In genomic region chr10:69484736-69485135, GRCh38 we compare ENCODE assay signal across 21 cellular contexts. TPM values are rescaled to one million over a fixed set of nuclear protein-coding genes. Genes with fewer than 3 reads are reported as not detected.
DNase-seq lines count a peak whose midpoint lies in the region; FAIRE-seq and TF ChIP-seq lines count a peak whose summit lies in the region.
"Had no signal": no experiment of that assay in that cellular context is flagged by ENCODE, and none has a peak within 500 bp of the region (broad histone marks: within the 10 kb centered on the region; RNA-seq: fewer than 3 reads in every experiment).

No MANE protein-coding gene starts in this region.

- WGBS in esophagus squamous epithelium, 2 donors, result 81 to 90% methylated on average over 5 of the region's 7 CpGs
- 85 to 93% methylated on average over 7 of the region's 7 CpGs for WGBS in sigmoid colon, 2 donors
- whole genome bisulfite sequencing in small intestine, 3 donors, result 87 to 91% (median 88%) methylated on average over 7 of the region's 7 CpGs

- DNase-seq in NCI-H2171 treated with DMSO at 0.1 percent for 48 hours (lab: John Stamatoyannopoulos, UW), result peak; percentile 50
- DNase-seq in NCI-H2171 (lab: John Stamatoyannopoulos, UW), result no peak
- DNase-seq in esophagus squamous epithelium (lab: John Stamatoyannopoulos, UW), result no peak
- no peak for DNase-seq in sigmoid colon
- no peak for DNase-seq in uterus
- DNase-seq in small intestine, result no peak
- no peak for DNase-seq in NCI-H1417 (lab: John Stamatoyannopoulos, UW)
- DNase-seq in NCI-H2107 (lab: John Stamatoyannopoulos, UW), result no peak
- DNase-seq: BE2C; Calu3; CD4-positive, alpha-beta memory T cell; DMS53; NCI-H1092 treated with DMSO at 0.1 percent for 48 hours; NCI-H1694; NCI-H446; NCI-H774; PC-9 had no signal

- H3K27ac ChIP-seq in esophagus squamous epithelium, result peak overlapping the region in 3 of 4 donors; percentile 73 to 85 (median 83)
- peak overlapping the region; percentile 87 to 93 (median 92) for H3K27ac ChIP-seq in sigmoid colon
- H3K27ac ChIP-seq in uterus, result peak overlapping the region; percentile 70 to 92
- H3K27ac ChIP-seq in small intestine (ENCODE audit: low read depth in 1 of 2, low read length in 1 of 2), result peak overlapping the region in 1 of 2 donors; percentile 3
- H3K27ac ChIP-seq: 22Rv1, KMS-11, PC-9 had no signal

- H3K9me3 ChIP-seq in esophagus squamous epithelium, result peaks cover 0 to 15% (median 4%) of the 10 kb centered on the region in 3 donors
- H3K9me3 ChIP-seq in sigmoid colon, result peaks cover 0 to 2% (median 0%) of the 10 kb centered on the region in 4 donors
- peaks cover 0 to 4% of the 10 kb centered on the region in 2 donors for H3K9me3 ChIP-seq in uterus
- H3K9me3 ChIP-seq in small intestine (ENCODE audit: control insufficient read depth, low read depth), result peaks cover 3% of the 10 kb centered on the region
- H3K9me3 ChIP-seq: BE2C had no signal

- intact Hi-C loops in esophagus squamous epithelium (cut with DNase I), result no loop called here
- intact Hi-C loops in sigmoid colon (cut with DNase I), result loop anchor here (2.0 kb wide), 1 partner anchor 68 kb away; the partner anchor contains the start of gene TACR2
- intact Hi-C loops in uterus (cut with DNase I; ENCODE audit: low total_unique reads), result no loop called here

- H3K36me3 ChIP-seq in esophagus squamous epithelium (peaks cover 0 to 46% (median 0%) of the 10 kb centered on the region in 3 donors), sigmoid colon (peaks cover 0 to 4% (median 0%) of the 10 kb centered on the region in 4 donors), uterus (no peaks in the 10 kb centered on the region), small intestine (ENCODE audit: control insufficient read depth in 2 of 2, insufficient read depth in 2 of 2, low read length in 2 of 2) (peaks cover 0 to 5% of the 10 kb centered on the region in 2 donors)
- H3K36me3 ChIP-seq: BE2C had no signal

- H3K4me3 ChIP-seq in esophagus squamous epithelium (no peak overlapping the region), sigmoid colon (no peak overlapping the region), uterus (no peak overlapping the region), small intestine (ENCODE audit: low read depth in 1 of 2, low read length in 2 of 2) (no peak overlapping the region)
- H3K4me3 ChIP-seq: PC-9 had no signal

- TF ChIP-seq CTCF in esophagus squamous epithelium (IDR thresholded peaks at IDR 0.05) (no peak), sigmoid colon (IDR thresholded peaks at IDR 0.05) (no peak), uterus (IDR thresholded peaks at IDR 0.05) (no peak)

- TF ChIP-seq POLR2A in esophagus squamous epithelium (IDR thresholded peaks at IDR 0.05), result no peak
- no peak for TF ChIP-seq POLR2A in sigmoid colon (IDR thresholded peaks at IDR 0.05)
- TF ChIP-seq POLR2A in uterus (IDR thresholded peaks at IDR 0.05), result no peak

- FAIRE-seq in small intestine (lab: Jason Lieb, UNC), result no peak
- FAIRE-seq: H54, HepG2 had no signal

- no peak for TF ChIP-seq EP300 in sigmoid colon (IDR thresholded peaks at IDR 0.05)

- no peaks in the 10 kb centered on the region for H3K27me3 ChIP-seq in esophagus squamous epithelium
- no peaks in the 10 kb centered on the region for H3K27me3 ChIP-seq in sigmoid colon
- no peaks in the 10 kb centered on the region for H3K27me3 ChIP-seq in uterus
- H3K27me3 ChIP-seq in small intestine (ENCODE audit: control insufficient read depth in 2 of 2, insufficient read depth in 2 of 2, low read length in 2 of 2), result no peaks in the 10 kb centered on the region
- H3K27me3 ChIP-seq: BE2C had no signal

- H3K4me1 ChIP-seq in esophagus squamous epithelium (peaks cover 13 to 55% (median 42%) of the 10 kb centered on the region in 3 donors), sigmoid colon (peaks cover 0 to 82% (median 77%) of the 10 kb centered on the region in 4 donors), uterus (peaks cover 4 to 14% of the 10 kb centered on the region in 2 donors), small intestine (ENCODE audit: control insufficient read depth in 2 of 2, insufficient read depth in 1 of 2, low read depth in 1 of 2, low read length in 1 of 2) (no peaks in the 10 kb centered on the region)

RNA-seq across cellular contexts. Expression of gene TSPAN15, which starts 33.5 kb away (rescaled TPM):
- 10 to 100 TPM in 3 of 4 donors, 1 to 10 TPM in 1; 3.6 to 24.0 (median 18.5) TPM for total RNA-seq in esophagus squamous epithelium
- total RNA-seq in sigmoid colon, result 10 to 100 TPM; 55.4 to 76.4 (median 67.4) TPM
- 100 to 1,000 TPM in 1 of 3 donors, 10 to 100 TPM in 2; 43.0 to 100 (median 70.9) TPM for polyA plus RNA-seq in sigmoid colon
- 10 to 100 TPM; 17.2 to 58.1 (median 24.4) TPM for total RNA-seq in uterus
- 10 to 100 TPM; 43.2 to 72.1 (median 47.0) TPM for polyA plus RNA-seq in small intestine
